ENCODE assay signal across 1 cellular context in the genomic region with DNA sequence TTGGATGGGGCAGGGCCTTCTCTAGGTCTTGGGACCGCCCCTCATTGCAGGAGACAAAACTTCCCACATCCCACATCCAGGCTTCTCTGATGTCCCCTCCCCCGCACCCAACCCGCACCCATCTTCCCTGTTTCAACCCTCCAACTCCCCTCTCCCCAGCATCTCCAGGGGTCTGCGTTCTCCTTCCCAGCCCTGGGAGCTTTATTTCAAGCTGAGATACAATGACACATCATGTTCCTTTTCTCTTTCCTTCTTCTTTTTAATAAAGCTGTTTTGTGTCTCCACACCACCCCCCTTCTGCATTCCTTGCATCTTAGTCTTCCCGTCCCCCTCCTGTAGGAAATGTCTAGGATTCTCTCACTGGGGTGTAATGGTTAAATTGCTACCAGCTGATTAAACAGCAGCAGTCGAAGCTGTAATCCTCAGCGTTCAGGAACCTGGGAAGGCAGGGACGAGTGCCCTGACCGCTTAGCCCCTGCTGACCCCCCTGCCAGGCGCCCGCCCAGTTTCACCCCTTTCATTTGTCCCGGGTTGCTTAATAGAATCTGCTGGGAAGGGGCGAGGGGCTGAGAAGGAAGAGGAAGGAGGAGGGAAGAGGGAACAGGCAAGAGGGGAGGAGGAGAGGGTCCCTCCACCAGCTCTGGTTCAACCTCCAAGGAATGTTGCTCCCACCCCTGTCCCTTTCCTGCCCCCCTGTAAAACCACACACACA.
A peak's percentile ranks its signal among the peaks of the same experiment; 100 is the strongest.
TF ChIP-seq lines count a peak whose summit lies in the region.

No MANE protein-coding gene starts in this region.

TF ChIP-seq in PFSK-1, 5 proteins besides CTCF, POLR2A, EP300 and RAD21 (continued from another document):
- TF ChIP-seq, protein P1, sequence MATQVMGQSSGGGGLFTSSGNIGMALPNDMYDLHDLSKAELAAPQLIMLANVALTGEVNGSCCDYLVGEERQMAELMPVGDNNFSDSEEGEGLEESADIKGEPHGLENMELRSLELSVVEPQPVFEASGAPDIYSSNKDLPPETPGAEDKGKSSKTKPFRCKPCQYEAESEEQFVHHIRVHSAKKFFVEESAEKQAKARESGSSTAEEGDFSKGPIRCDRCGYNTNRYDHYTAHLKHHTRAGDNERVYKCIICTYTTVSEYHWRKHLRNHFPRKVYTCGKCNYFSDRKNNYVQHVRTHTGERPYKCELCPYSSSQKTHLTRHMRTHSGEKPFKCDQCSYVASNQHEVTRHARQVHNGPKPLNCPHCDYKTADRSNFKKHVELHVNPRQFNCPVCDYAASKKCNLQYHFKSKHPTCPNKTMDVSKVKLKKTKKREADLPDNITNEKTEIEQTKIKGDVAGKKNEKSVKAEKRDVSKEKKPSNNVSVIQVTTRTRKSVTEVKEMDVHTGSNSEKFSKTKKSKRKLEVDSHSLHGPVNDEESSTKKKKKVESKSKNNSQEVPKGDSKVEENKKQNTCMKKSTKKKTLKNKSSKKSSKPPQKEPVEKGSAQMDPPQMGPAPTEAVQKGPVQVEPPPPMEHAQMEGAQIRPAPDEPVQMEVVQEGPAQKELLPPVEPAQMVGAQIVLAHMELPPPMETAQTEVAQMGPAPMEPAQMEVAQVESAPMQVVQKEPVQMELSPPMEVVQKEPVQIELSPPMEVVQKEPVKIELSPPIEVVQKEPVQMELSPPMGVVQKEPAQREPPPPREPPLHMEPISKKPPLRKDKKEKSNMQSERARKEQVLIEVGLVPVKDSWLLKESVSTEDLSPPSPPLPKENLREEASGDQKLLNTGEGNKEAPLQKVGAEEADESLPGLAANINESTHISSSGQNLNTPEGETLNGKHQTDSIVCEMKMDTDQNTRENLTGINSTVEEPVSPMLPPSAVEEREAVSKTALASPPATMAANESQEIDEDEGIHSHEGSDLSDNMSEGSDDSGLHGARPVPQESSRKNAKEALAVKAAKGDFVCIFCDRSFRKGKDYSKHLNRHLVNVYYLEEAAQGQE (IDR thresholded peaks at IDR 0.05; ENCODE audit: insufficient read depth in 1 of 2, low read depth in 2 of 2, low read length in 2 of 2): 0 out of 4 replicates have a peak, but pooled peaks of 1 of the 2 experiments have one; percentile 17
- no peak for TF ChIP-seq TAF1 (IDR thresholded peaks at IDR 0.05; ENCODE audit: borderline replicate concordance, insufficient read depth, low read length)
